ENCODE assay signal across 16 cellular contexts in the genomic region with DNA sequence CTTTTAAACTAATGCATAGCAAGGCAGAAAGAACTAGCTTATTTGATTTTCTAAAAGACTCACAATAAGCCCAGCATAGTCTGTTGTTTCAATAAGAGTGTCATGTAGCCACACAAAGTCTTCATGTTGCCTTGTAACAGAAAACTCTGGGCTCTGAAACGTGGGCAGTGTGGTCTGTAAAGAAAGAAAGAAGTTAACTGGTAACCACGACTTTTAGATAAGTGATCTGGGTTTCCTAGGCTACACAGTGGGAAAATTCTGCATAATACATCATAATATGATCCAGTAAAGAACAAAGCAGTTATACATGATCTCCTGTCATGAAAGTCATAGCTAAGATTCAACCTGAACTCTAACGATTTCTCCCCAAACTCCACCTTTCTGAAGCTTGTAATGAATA. TPM values are rescaled to one million over a fixed set of nuclear protein-coding genes. Genes with fewer than 3 reads are reported as not detected.
DNase-seq lines count a peak whose midpoint lies in the region; ATAC-seq and TF ChIP-seq lines count a peak whose summit lies in the region.
"Had no signal": no experiment of that assay in that cellular context is flagged by ENCODE, and none has a peak within 500 bp of the region (broad histone marks: within the 10 kb centered on the region; RNA-seq: fewer than 3 reads in every experiment).

No MANE protein-coding gene starts in this region.

- peaks cover 13% of the 10 kb centered on the region for H3K4me1 ChIP-seq in mammary epithelial cell (ENCODE audit: insufficient read depth, low read length)
- H3K4me1 ChIP-seq in endodermal cell (ENCODE audit: control insufficient read depth, insufficient read depth, low read length): peaks cover 17% of the 10 kb centered on the region
- H3K4me1 ChIP-seq in transverse colon: peaks cover 28 to 64% (median 45%) of the 10 kb centered on the region in 4 donors

- H3K9me3 Mint-ChIP-seq in MCF 10A (ENCODE audit: unreplicated experiment) (no peaks in the 10 kb centered on the region), endodermal cell (no peaks in the 10 kb centered on the region)
- H3K9me3 Mint-ChIP-seq: IgD-negative memory B cell had no signal

- peaks cover 24% of the 10 kb centered on the region for H3K4me1 Mint-ChIP-seq in MCF 10A (ENCODE audit: insufficient read depth, unreplicated experiment)
- H3K4me1 Mint-ChIP-seq in endodermal cell: peaks cover 27% of the 10 kb centered on the region

- H3K27ac ChIP-seq in mammary epithelial cell (ENCODE audit: insufficient read depth, low read depth, low read length): no peak overlapping the region
- H3K27ac ChIP-seq in VCaP: peak overlapping the region; percentile 100
- no peak overlapping the region for H3K27ac ChIP-seq in endodermal cell (ENCODE audit: low read depth, low read length)
- H3K27ac ChIP-seq in transverse colon: peak overlapping the region in 3 of 4 donors; percentile 56 to 100 (median 99)
- H3K27ac ChIP-seq: ascending aorta had no signal

- peaks cover 50% of the 10 kb centered on the region for H3K36me3 ChIP-seq in mammary epithelial cell (ENCODE audit: insufficient read depth, low read length)
- H3K36me3 ChIP-seq in endodermal cell (ENCODE audit: control insufficient read depth, insufficient read depth, low read length): peaks cover 85% of the 10 kb centered on the region
- H3K36me3 ChIP-seq in transverse colon: peaks cover 0 to 43% (median 21%) of the 10 kb centered on the region in 4 donors

- ATAC-seq in HG02571 (IDR thresholded peaks at IDR 0.05; ENCODE audit: unreplicated experiment): no peak
- ATAC-seq in left colon: no peak

- H3K9ac ChIP-seq in mammary epithelial cell (ENCODE audit: insufficient read depth, low read length): no peak overlapping the region
- no peak overlapping the region for H3K9ac ChIP-seq in endodermal cell (ENCODE audit: extremely low read depth, low read length, poor library complexity, severe bottlenecking)

- POLR2A ChIA-PET in MCF 10A (lab: Yijun Ruan, JAX): interaction anchor here (0.7 to 8.7 kb wide), 5 partner anchors 9 to 158 kb away, joined by 3 to 139 read pairs (median 3); a partner anchor contains a TSS

- CTCF ChIA-PET in MCF 10A (lab: Yijun Ruan, JAX) (interaction anchor here (0.9 to 2.5 kb wide), 7 partner anchors 10 to 41 kb away, joined by 3 to 13 read pairs (median 6); no protein-coding TSS in a partner anchor), mammary epithelial cell (lab: Charles Lee; ENCODE audit: low non-redundant PET) (no interaction called here)

- intact Hi-C loops in MCF 10A (cut with micrococcal nuclease) (no loop called here), mammary epithelial cell (cut with micrococcal nuclease) (no loop called here), transverse colon (cut with DNase I; ENCODE audit: low total_unique reads) (no loop called here), left colon (cut with DNase I, micrococcal nuclease) (no loop called here)

- dilution Hi-C loops in mammary epithelial cell (cut with HindIII; ENCODE audit: low sequenced_read_pairs): loop anchor here (5.0 kb wide), 2 partner anchors 53 to 323 kb away; no protein-coding TSS in a partner anchor

- H3K27me3 Mint-ChIP-seq in MCF 10A (ENCODE audit: insufficient read depth, unreplicated experiment): no peaks in the 10 kb centered on the region
- H3K27me3 Mint-ChIP-seq in endodermal cell (ENCODE audit: insufficient read depth): no peaks in the 10 kb centered on the region
- H3K27me3 Mint-ChIP-seq: IgD-negative memory B cell had no signal

- 62% methylated on average over 3 of the region's 3 CpGs for WGBS in mammary epithelial cell (ENCODE audit: low coverage, missing lambda C conversion rate)
- 75 to 83% methylated on average over 1 to 3 of the region's 3 CpGs for WGBS in endodermal cell (ENCODE audit: insufficient coverage in 1 of 2, insufficient read length in 1 of 2), 2 experiments
- WGBS in transverse colon (ENCODE audit: low coverage in 1 of 2), 2 donors: 36 to 56% methylated on average over 3 of the region's 3 CpGs

- TF ChIP-seq CTCF in MCF 10A (IDR thresholded peaks at IDR 0.05; ENCODE audit: unreplicated experiment) (no peak), mammary epithelial cell (conservative IDR thresholded peaks at IDR 0.05 in 1 of 2, IDR thresholded peaks at IDR 0.05 in 1 of 2; ENCODE audit: extremely low read depth in 1 of 2, insufficient read depth in 1 of 2, low read depth in 1 of 2, low read length in 2 of 2) (no peak), VCaP (conservative IDR thresholded peaks at IDR 0.05) (no peak), endodermal cell (conservative IDR thresholded peaks at IDR 0.05) (no peak), transverse colon (IDR thresholded peaks at IDR 0.05) (no peak)

- H3K4me3 Mint-ChIP-seq in MCF 10A (ENCODE audit: unreplicated experiment): no peak overlapping the region
- no peak overlapping the region for H3K4me3 Mint-ChIP-seq in endodermal cell

- TF ChIP-seq POLR2A in transverse colon (IDR thresholded peaks at IDR 0.05): no peak

- TF ChIP-seq EP300 in transverse colon (IDR thresholded peaks at IDR 0.05; ENCODE audit: low read depth): no peak

- in situ Hi-C loops in mammary epithelial cell (cut with MboI; ENCODE audit: low sequenced_read_pairs in 2 of 2): loop anchor here in 1 of 2 donors (25.0 kb wide), 2 partner anchors 332 to 443 kb away; a partner anchor contains a TSS
- in situ Hi-C loops in transverse colon (cut with MboI; ENCODE audit: low pct_ligation_motif_present in 1 of 4, low pct_unique_long_range_greater_than_20kb in 1 of 4, low sequenced_read_pairs in 3 of 4): no loop called here

- no TSS peak for BruUV-seq in MCF 10A (replicated peaks; lab: Mats Ljungman, UMichigan)
- no TSS peak for BruUV-seq in mammary epithelial cell (replicated peaks; lab: Mats Ljungman, UMichigan)

- H3K9me3 ChIP-seq in mammary epithelial cell (replicated peaks; ENCODE audit: insufficient read depth, low read length) (no peaks in the 10 kb centered on the region), endodermal cell (ENCODE audit: control insufficient read depth, low read length) (no peaks in the 10 kb centered on the region), transverse colon (no peaks in the 10 kb centered on the region)
- H3K9me3 ChIP-seq: ascending aorta had no signal

- DNase-seq in MCF 10A (ENCODE audit: unreplicated experiment) (no peak), mammary epithelial cell (no peak), endodermal cell (no peak), transverse colon (no peak), iPS-NIHi7 (ENCODE audit: extremely low spot score) (no peak), left colon (no peak)
- DNase-seq: activated CD8-positive, alpha-beta memory T cell treated with anti-CD3 and anti-CD28 coated beads, Interleukin-2, amount 50 U/mL, for 4 hours; DMS79 treated with DMSO at 0.1 percent for 48 hours; NCI-H1694 treated with DMSO at 0.1 percent for 48 hours; NCI-H526 treated with DMSO at 0.1 percent for 48 hours; RPMI8226; stimulated activated CD4-positive, alpha-beta T cell treated with anti-CD3 and anti-CD28 coated beads, Interleukin-2, amount 100 ng/mL, for 24 hours had no signal

- H3K4me3 ChIP-seq in mammary epithelial cell (replicated peaks in 1 of 3; ENCODE audit: insufficient read depth in 1 of 3, low read depth in 2 of 3, low read length in 3 of 3) (no peak overlapping the region), endodermal cell (ENCODE audit: low read length) (no peak overlapping the region), transverse colon (no peak overlapping the region)
- H3K4me3 ChIP-seq: ascending aorta had no signal

- H3K27ac Mint-ChIP-seq in MCF 10A (ENCODE audit: low read depth, unreplicated experiment): peak overlapping the region; percentile 8
- peak overlapping the region; percentile 45 for H3K27ac Mint-ChIP-seq in endodermal cell

- peaks cover 97% of the 10 kb centered on the region for H3K79me2 ChIP-seq in mammary epithelial cell (ENCODE audit: insufficient read depth, low read length)

- peaks cover 18% of the 10 kb centered on the region for H4K20me1 ChIP-seq in mammary epithelial cell (ENCODE audit: insufficient read depth, low read length)

- H3K36me3 Mint-ChIP-seq in MCF 10A (ENCODE audit: insufficient read depth, unreplicated experiment): peaks cover 86% of the 10 kb centered on the region
- peaks cover 72% of the 10 kb centered on the region for H3K36me3 Mint-ChIP-seq in endodermal cell (ENCODE audit: low read depth)

- H3K27me3 ChIP-seq in mammary epithelial cell (ENCODE audit: insufficient read depth, low read length): no peaks in the 10 kb centered on the region
- no peaks in the 10 kb centered on the region for H3K27me3 ChIP-seq in endodermal cell (ENCODE audit: control insufficient read depth, insufficient read depth, low read length, poor library complexity, severe bottlenecking)
- H3K27me3 ChIP-seq in transverse colon: no peaks in the 10 kb centered on the region
- H3K27me3 ChIP-seq: ascending aorta had no signal

- H2AFZ ChIP-seq in mammary epithelial cell (ENCODE audit: low read depth, low read length): no peak overlapping the region

- H3K4me2 ChIP-seq in mammary epithelial cell (ENCODE audit: insufficient read depth, low read depth, low read length): no peak overlapping the region

RNA-seq across cellular contexts. Expression of a gene that starts 13.3 kb away (rescaled TPM):
- 108 and 170 TPM in 2 replicates for total RNA-seq in MCF 10A (2022)
- 100 to 1,000 TPM in 1 of 2 donors, 10 to 100 TPM in 1; 68.0 to 137 TPM for total RNA-seq in mammary epithelial cell
- polyA plus RNA-seq in mammary epithelial cell: 91.8 TPM
- polyA minus RNA-seq in mammary epithelial cell: 93.1 TPM
- total RNA-seq in endodermal cell: 100 to 1,000 TPM; 170 to 171 TPM
- 124 TPM for polyA plus RNA-seq in endodermal cell (2013, experiment 1 of 2)
- 121 TPM for polyA plus RNA-seq in endodermal cell (2013, experiment 2 of 2)
- total RNA-seq in transverse colon: 100 to 1,000 TPM in 2 of 4 donors, 10 to 100 TPM in 2; 91.9 to 160 (median 122) TPM
- total RNA-seq in left colon: 10 to 100 TPM; 95.3 to 98.4 TPM

RNA-seq across cellular contexts. Expression of a gene that starts 13.5 kb away (rescaled TPM):
- 18.0 and 24.0 TPM in 2 replicates for total RNA-seq in MCF 10A (2022)
- 10 to 100 TPM; 15.8 to 36.2 TPM for total RNA-seq in mammary epithelial cell
- polyA plus RNA-seq in mammary epithelial cell: 22.4 TPM
- 12.3 TPM for polyA minus RNA-seq in mammary epithelial cell
- 10 to 100 TPM; 31.2 to 36.7 TPM for total RNA-seq in endodermal cell
- 36.9 TPM for polyA plus RNA-seq in endodermal cell (2013, experiment 1 of 2)
- 32.9 TPM for polyA plus RNA-seq in endodermal cell (2013, experiment 2 of 2)
- 10 to 100 TPM in 3 of 4 donors, 1 to 10 TPM in 1; 4.1 to 18.8 (median 14.3) TPM for total RNA-seq in transverse colon
- total RNA-seq in left colon: 10 to 100 TPM; 17.1 to 22.0 TPM

Comparison
In these comparisons a context has a peak if more than half of its experiments do, and no peak if none do; other contexts are left out.
1. H3K27ac ChIP-seq: peak in VCaP (single experiment) and transverse colon (3 of 4); none in mammary epithelial cell (single experiment) and endodermal cell (single experiment).